Comparison of ENCODE assay signal across 24 cellular contexts in the genomic region with DNA sequence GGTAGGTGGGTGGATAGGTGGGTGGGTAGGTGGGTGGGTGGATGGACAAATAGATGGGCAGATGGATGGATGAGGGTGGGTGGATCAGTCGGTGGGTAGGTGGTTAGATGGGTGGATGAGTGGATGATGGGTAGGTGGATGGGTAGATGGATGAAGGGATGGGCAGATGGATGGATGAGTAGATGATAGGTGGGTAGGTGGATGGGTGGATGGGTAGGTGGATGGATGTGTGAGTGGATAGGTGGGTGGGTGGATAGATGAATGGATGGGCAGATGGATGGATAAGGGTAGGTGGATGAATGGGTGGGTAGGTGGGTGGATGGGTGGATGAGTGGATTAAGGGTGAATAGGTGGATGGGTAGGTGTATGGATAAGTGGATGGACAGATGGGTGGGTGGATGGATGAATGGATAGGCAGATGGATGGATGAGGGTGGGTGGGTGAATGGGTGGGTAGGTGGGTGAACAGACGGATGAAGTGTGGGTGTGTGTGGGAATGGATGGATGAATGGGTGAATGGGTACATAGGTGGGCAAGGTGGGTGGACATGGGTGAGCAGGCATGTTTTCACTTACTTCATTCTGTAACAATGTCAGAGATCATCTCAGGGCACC. TPM values are rescaled to one million over a fixed set of nuclear protein-coding genes. Genes with fewer than 3 reads are reported as not detected.
DNase-seq lines count a peak whose midpoint lies in the region; ATAC-seq, FAIRE-seq and TF ChIP-seq lines count a peak whose summit lies in the region.
"Had no signal": no experiment of that assay in that cellular context is flagged by ENCODE, and none has a peak within 500 bp of the region (broad histone marks: within the 10 kb centered on the region; RNA-seq: fewer than 3 reads in every experiment).

No MANE protein-coding gene starts in this region.

- peaks cover 5% of the 10 kb centered on the region; the same call in 1 of the 3 replicates for H3K36me3 ChIP-seq in K562 (ENCODE audit: control insufficient read depth, insufficient read depth, low read length)

- FAIRE-seq in K562 (lab: Jason Lieb, UNC) = no peak
- FAIRE-seq: astrocyte had no signal

- no peaks in the 10 kb centered on the region for H3K9me3 Mint-ChIP-seq in activated CD8-positive, alpha-beta T cell treated with anti-CD3 and anti-CD28 coated beads, Interleukin-2, amount 10 ng/mL, durations not matched to agents 7 days and 5 days (ENCODE audit: insufficient read depth)
- H3K9me3 Mint-ChIP-seq in activated CD8-positive, alpha-beta T cell treated with anti-CD3 and anti-CD28 coated beads for 36 hours = no peaks in the 10 kb centered on the region
- H3K9me3 Mint-ChIP-seq in IgD-negative memory B cell = no peaks in the 10 kb centered on the region
- peaks cover 7% of the 10 kb centered on the region for H3K9me3 Mint-ChIP-seq in type B pancreatic cell
- H3K9me3 Mint-ChIP-seq: activated T-cell treated with anti-CD3 and anti-CD28 coated beads, Interleukin-2, amount 50 U/mL, for 72 hours; naive B cell had no signal

- no TSS peak for BruUV-seq in K562 (replicated peaks; lab: Mats Ljungman, UMichigan)

- TF ChIP-seq RAD21 in K562 (CRISPR knock-in tag; conservative IDR thresholded peaks at IDR 0.05 in 1 of 2, IDR thresholded peaks at IDR 0.05 in 1 of 2) = no peak

- no peak overlapping the region for H3K4me2 ChIP-seq in K562 (ENCODE audit: insufficient read depth, low read length)
- H3K4me2 ChIP-seq: SK-N-SH had no signal

- peaks cover 8 to 57% of the 10 kb centered on the region in 2 experiments; a peak in 4 of 5 replicates for H3K4me1 ChIP-seq in K562 (replicated peaks in 1 of 2; ENCODE audit: control insufficient read depth in 2 of 2, insufficient read depth in 2 of 2, low read length in 2 of 2)

- TF ChIP-seq POLR2A in K562 (conservative IDR thresholded peaks at IDR 0.05) = no peak

- peak overlapping the region; percentile 91 for H3K27ac Mint-ChIP-seq in activated CD8-positive, alpha-beta T cell treated with anti-CD3 and anti-CD28 coated beads, Interleukin-2, amount 10 ng/mL, durations not matched to agents 7 days and 5 days
- no peak overlapping the region for H3K27ac Mint-ChIP-seq in activated CD8-positive, alpha-beta T cell treated with anti-CD3 and anti-CD28 coated beads for 36 hours
- H3K27ac Mint-ChIP-seq in IgD-negative memory B cell (peak overlapping the region in 1 of 3 donors; percentile 72), type B pancreatic cell (no peak overlapping the region)
- H3K27ac Mint-ChIP-seq: activated T-cell treated with anti-CD3 and anti-CD28 coated beads, Interleukin-2, amount 50 U/mL, for 72 hours had no signal

- H3K9ac ChIP-seq in K562 (ENCODE audit: insufficient read depth in 1 of 2, low read depth in 2 of 2, low read length in 2 of 2) = no peak overlapping the region
- H3K9ac ChIP-seq: SK-N-SH had no signal

- in situ Hi-C loops in K562 (cut with MboI) = no loop called here

- no peak for TF ChIP-seq EP300 in K562 (IDR thresholded peaks at IDR 0.05; ENCODE audit: low read length)

- H3K27me3 Mint-ChIP-seq in activated CD8-positive, alpha-beta T cell treated with anti-CD3 and anti-CD28 coated beads, Interleukin-2, amount 10 ng/mL, durations not matched to agents 7 days and 5 days (ENCODE audit: low read depth) = peaks cover 5% of the 10 kb centered on the region
- no peaks in the 10 kb centered on the region for H3K27me3 Mint-ChIP-seq in activated CD8-positive, alpha-beta T cell treated with anti-CD3 and anti-CD28 coated beads for 36 hours
- H3K27me3 Mint-ChIP-seq in IgD-negative memory B cell = peaks cover 2% of the 10 kb centered on the region
- H3K27me3 Mint-ChIP-seq in type B pancreatic cell = no peaks in the 10 kb centered on the region
- H3K27me3 Mint-ChIP-seq: naive B cell had no signal

- H4K20me1 ChIP-seq in K562 (replicated peaks; ENCODE audit: control insufficient read depth, insufficient read depth, low read length) = no peaks in the 10 kb centered on the region; the same call in 1 of the 2 replicates

- no peak for DNase-seq in activated CD8-positive, alpha-beta T cell treated with anti-CD3 and anti-CD28 coated beads, Interleukin-2, amount 10 ng/mL, durations not matched to agents 7 days and 5 days
- DNase-seq in activated CD8-positive, alpha-beta T cell treated with anti-CD3 and anti-CD28 coated beads for 36 hours = no peak
- DNase-seq in K562 (ENCODE audit: extremely low read depth in 1 of 4, low spot score in 3 of 4) = no peak
- DNase-seq in type B pancreatic cell (ENCODE audit: extremely low spot score, unreplicated experiment) = no peak
- DNase-seq in effector CD8-positive, alpha-beta T cell (lab: John Stamatoyannopoulos, UW) = no peak
- DNase-seq in T1000 (lab: John Stamatoyannopoulos, UW) = no peak
- DNase-seq: activated naive CD4-positive, alpha-beta T cell treated with anti-CD3 and anti-CD28 coated beads, Interleukin-2, amount 50 U/mL, for 16 hours; dermis blood vessel endothelial cell; DMS53; islet precursor cell; Karpas-422; MV-4-11; naive B cell; NCI-H146; NCI-H446; SK-N-SH; stimulated activated naive CD4-positive, alpha-beta T cell treated with Interleukin-2 at 50 U/mL for 16 hours; testis had no signal

- 40% methylated on average over 2 of the region's 2 CpGs for WGBS in K562 (ENCODE audit: insufficient coverage, low coverage, missing lambda C conversion rate)

- H3K4me3 ChIP-seq in K562 = no peak overlapping the region
- H3K4me3 ChIP-seq: testis had no signal

- H3K9me3 ChIP-seq in K562 (replicated peaks; ENCODE audit: control insufficient read depth, insufficient read depth, low read depth, low read length) = no peaks in the 10 kb centered on the region
- H3K9me3 ChIP-seq: SK-N-SH, testis had no signal

- no peaks in the 10 kb centered on the region for H3K9me1 ChIP-seq in K562 (ENCODE audit: control insufficient read depth, insufficient read depth, low read length)

- POLR2A ChIA-PET in activated CD8-positive, alpha-beta T cell treated with anti-CD3 and anti-CD28 coated beads, Interleukin-2, amount 10 ng/mL, durations not matched to agents 7 days and 5 days (lab: Charles Lee) = interaction anchor here (1.3 to 2.6 kb wide), 2 partner anchors 8 to 9 kb away, joined by 3 to 10 read pairs; no protein-coding TSS in a partner anchor
- POLR2A ChIA-PET in activated CD8-positive, alpha-beta T cell treated with anti-CD3 and anti-CD28 coated beads for 36 hours (lab: Charles Lee) = interaction anchor here (2.1 kb wide), 1 partner anchor 8 kb away, joined by 22 read pairs; no protein-coding TSS in a partner anchor
- POLR2A ChIA-PET in K562 (lab: Yijun Ruan, JAX) = no interaction called here

- peaks cover 3% of the 10 kb centered on the region for H3K36me3 Mint-ChIP-seq in activated CD8-positive, alpha-beta T cell treated with anti-CD3 and anti-CD28 coated beads, Interleukin-2, amount 10 ng/mL, durations not matched to agents 7 days and 5 days (ENCODE audit: low read depth)
- no peaks in the 10 kb centered on the region for H3K36me3 Mint-ChIP-seq in activated CD8-positive, alpha-beta T cell treated with anti-CD3 and anti-CD28 coated beads for 36 hours (ENCODE audit: low read depth)
- no peaks in the 10 kb centered on the region for H3K36me3 Mint-ChIP-seq in IgD-negative memory B cell
- H3K36me3 Mint-ChIP-seq in type B pancreatic cell = no peaks in the 10 kb centered on the region
- H3K36me3 Mint-ChIP-seq: naive B cell had no signal

- H3K4me3 Mint-ChIP-seq in activated CD8-positive, alpha-beta T cell treated with anti-CD3 and anti-CD28 coated beads, Interleukin-2, amount 10 ng/mL, durations not matched to agents 7 days and 5 days = no peak overlapping the region
- no peak overlapping the region for H3K4me3 Mint-ChIP-seq in activated CD8-positive, alpha-beta T cell treated with anti-CD3 and anti-CD28 coated beads for 36 hours
- H3K4me3 Mint-ChIP-seq in IgD-negative memory B cell = peak overlapping the region in 3 of 4 donors; percentile 9 to 68 (median 40)
- H3K4me3 Mint-ChIP-seq in type B pancreatic cell = peak overlapping the region; percentile 39

- no peak overlapping the region for H2AFZ ChIP-seq in K562 (ENCODE audit: low read depth, low read length)

- peaks cover 14% of the 10 kb centered on the region for H3K79me2 ChIP-seq in K562 (ENCODE audit: control insufficient read depth, insufficient read depth, low read length)

- ATAC-seq in activated CD8-positive, alpha-beta T cell treated with anti-CD3 and anti-CD28 coated beads, Interleukin-2, amount 10 ng/mL, durations not matched to agents 7 days and 5 days = no peak
- no peak for ATAC-seq in activated CD8-positive, alpha-beta T cell treated with anti-CD3 and anti-CD28 coated beads for 36 hours
- ATAC-seq in K562 (no peak), HG02885 (IDR thresholded peaks at IDR 0.05; ENCODE audit: poor library complexity, unreplicated experiment) (no peak)
- ATAC-seq: activated T-cell treated with anti-CD3 and anti-CD28 coated beads, Interleukin-2, amount 50 U/mL, for 72 hours; HCT116; left ventricle myocardium superior had no signal

- CTCF ChIA-PET in activated CD8-positive, alpha-beta T cell treated with anti-CD3 and anti-CD28 coated beads, Interleukin-2, amount 10 ng/mL, durations not matched to agents 7 days and 5 days (lab: Charles Lee) = no interaction called here
- CTCF ChIA-PET in activated CD8-positive, alpha-beta T cell treated with anti-CD3 and anti-CD28 coated beads for 36 hours (lab: Charles Lee) = interaction anchor here (1.2 to 2.9 kb wide), 2 partner anchors 8 to 21 kb away, joined by 4 to 14 read pairs; no protein-coding TSS in a partner anchor
- CTCF ChIA-PET in K562 (lab: Yijun Ruan, JAX; ENCODE audit: low intra/inter-chr PET ratio) = no interaction called here

- intact Hi-C loops in activated CD8-positive, alpha-beta T cell treated with anti-CD3 and anti-CD28 coated beads for 36 hours (cut with micrococcal nuclease) = no loop called here
- intact Hi-C loops in K562 (cut with micrococcal nuclease) = no loop called here

- TF ChIP-seq CTCF in activated CD8-positive, alpha-beta T cell treated with anti-CD3 and anti-CD28 coated beads for 36 hours (IDR thresholded peaks at IDR 0.05) = no peak
- TF ChIP-seq CTCF in K562 (IDR thresholded peaks at IDR 0.05 in 2 of 3, conservative IDR thresholded peaks at IDR 0.05 in 1 of 3; ENCODE audit: insufficient read depth in 2 of 3, low read depth in 1 of 3, low read length in 3 of 3) = no peak
- TF ChIP-seq CTCF in type B pancreatic cell (conservative IDR thresholded peaks at IDR 0.05) = no peak

- H3K27me3 ChIP-seq in K562 (ENCODE audit: control insufficient read depth in 2 of 2, insufficient read depth in 2 of 2, low read length in 2 of 2) = no peaks in the 10 kb centered on the region
- H3K27me3 ChIP-seq: testis had no signal

- H3K27ac ChIP-seq in K562 (ENCODE audit: extremely low read depth, low read depth, low read length) = no peak overlapping the region
- H3K27ac ChIP-seq: testis had no signal

- H3K4me1 Mint-ChIP-seq in activated CD8-positive, alpha-beta T cell treated with anti-CD3 and anti-CD28 coated beads, Interleukin-2, amount 10 ng/mL, durations not matched to agents 7 days and 5 days (ENCODE audit: low read depth) = peaks cover 52% of the 10 kb centered on the region
- peaks cover 36% of the 10 kb centered on the region for H3K4me1 Mint-ChIP-seq in activated CD8-positive, alpha-beta T cell treated with anti-CD3 and anti-CD28 coated beads for 36 hours (ENCODE audit: low read depth)
- H3K4me1 Mint-ChIP-seq in IgD-negative memory B cell (peaks cover 21 to 33% (median 22%) of the 10 kb centered on the region in 3 donors), type B pancreatic cell (ENCODE audit: unreplicated experiment) (peaks cover 32% of the 10 kb centered on the region)

RNA-seq across cellular contexts. Expression of gene INF2, which starts 3.3 kb away (rescaled TPM):
- 100 to 1,000 TPM; 155 to 159 TPM for total RNA-seq in activated CD8-positive, alpha-beta T cell treated with anti-CD3 and anti-CD28 coated beads, Interleukin-2, amount 10 ng/mL, durations not matched to agents 7 days and 5 days
- 10 to 100 TPM; 61.5 to 65.0 TPM for total RNA-seq in activated CD8-positive, alpha-beta T cell treated with anti-CD3 and anti-CD28 coated beads for 36 hours
- polyA plus RNA-seq in IgD-negative memory B cell (10.8 TPM), K562 (2011; rRNA removed) (8.3 and 13.8 TPM in 2 replicates), K562 (2014; fragmentation: Illumina TruSeq; extraction: Trizol) (7.2 and 12.4 TPM in 2 replicates), K562 (2014; fragmentation: Nextera tagmentation; extraction: Ambion mirVana) (1 to 10 TPM in 1 of 2 experiments, under 1 TPM in 1; 0.56 to 1.4 TPM), K562 (2014; rRNA removed) (26.2 and 28.2 TPM in 2 replicates)
- total RNA-seq in K562 (2011; cell fraction: chromatin; rRNA removed; ENCODE audit: low replicate concordance) = 30.6 and 91.0 TPM in 2 replicates
- 44.5 and 47.5 TPM in 2 replicates for total RNA-seq in K562 (2011; cell fraction: nucleolus; rRNA removed)
- total RNA-seq in K562 (2011; cell fraction: nucleoplasm; rRNA removed) = 33.6 and 37.9 TPM in 2 replicates
- total RNA-seq in K562 (2014; rRNA removed) (24.9 and 28.8 TPM in 2 replicates), K562 (2014; rRNA removed; fragmentation: Illumina TruSeq; extraction: Trizol) (2.8 and 4.4 TPM in 2 replicates), K562 (2015; rRNA removed; fragmentation: Illumina TruSeq; extraction: Trizol) (7.8 and 8.7 TPM in 2 replicates), K562 (2021) (30.7 and 31.3 TPM in 2 replicates), type B pancreatic cell (ENCODE audit: low replicate concordance) (45.6 and 78.9 TPM in 2 replicates)
- polyA plus RNA-seq in K562 (2011; cell fraction: cytosol; rRNA removed) = 13.6 and 29.1 TPM in 2 replicates
- polyA plus RNA-seq in K562 (2011; cell fraction: nucleus; rRNA removed) = 35.1 and 63.6 TPM in 2 replicates
- 15.0 and 19.9 TPM in 2 replicates for polyA plus RNA-seq in K562 (2012)
- 3.5 and 6.1 TPM in 2 replicates for polyA minus RNA-seq in K562 (2011; rRNA and poly(A)+ RNA removed)
- polyA minus RNA-seq in K562 (2011; cell fraction: cytosol; rRNA and poly(A)+ RNA removed) = 8.0 and 13.7 TPM in 2 replicates
- polyA minus RNA-seq in K562 (2011; cell fraction: nucleus; rRNA and poly(A)+ RNA removed) = 9.4 and 12.0 TPM in 2 replicates

RNA-seq across cellular contexts. Expression of gene ADSS1, which starts 37.9 kb away (rescaled TPM):
- 1 to 10 TPM; 1.8 TPM for total RNA-seq in activated CD8-positive, alpha-beta T cell treated with anti-CD3 and anti-CD28 coated beads, Interleukin-2, amount 10 ng/mL, durations not matched to agents 7 days and 5 days
- 1 to 10 TPM; 2.7 to 3.0 TPM for total RNA-seq in activated CD8-positive, alpha-beta T cell treated with anti-CD3 and anti-CD28 coated beads for 36 hours
- polyA plus RNA-seq in IgD-negative memory B cell (not detected), K562 (2011; rRNA removed) (4.2 and 5.2 TPM in 2 replicates), K562 (2014; fragmentation: Illumina TruSeq; extraction: Trizol) (3.9 and 4.3 TPM in 2 replicates), K562 (2014; fragmentation: Nextera tagmentation; extraction: Ambion mirVana) (under 1 TPM; 0.53 to 0.74 TPM), K562 (2014; rRNA removed) (3.6 and 5.3 TPM in 2 replicates)
- total RNA-seq in K562 (2011; cell fraction: chromatin; rRNA removed; ENCODE audit: low replicate concordance) = 17.1 and 35.0 TPM in 2 replicates
- total RNA-seq in K562 (2011; cell fraction: nucleolus; rRNA removed) = 12.5 and 17.5 TPM in 2 replicates
- total RNA-seq in K562 (2011; cell fraction: nucleoplasm; rRNA removed) = 16.8 and 20.0 TPM in 2 replicates
- total RNA-seq in K562 (2014; rRNA removed) (4.4 and 5.9 TPM in 2 replicates), K562 (2014; rRNA removed; fragmentation: Illumina TruSeq; extraction: Trizol) (2.0 and 2.2 TPM in 2 replicates), K562 (2015; rRNA removed; fragmentation: Illumina TruSeq; extraction: Trizol) (3.5 and 3.6 TPM in 2 replicates), K562 (2021) (4.2 and 4.9 TPM in 2 replicates), type B pancreatic cell (ENCODE audit: low replicate concordance) (3.2 and 6.9 TPM in 2 replicates)
- polyA plus RNA-seq in K562 (2011; cell fraction: cytosol; rRNA removed) = 2.7 and 4.0 TPM in 2 replicates
- 39.1 and 54.9 TPM in 2 replicates for polyA plus RNA-seq in K562 (2011; cell fraction: nucleus; rRNA removed)
- polyA plus RNA-seq in K562 (2012) = 6.0 and 16.4 TPM in 2 replicates
- polyA minus RNA-seq in K562 (2011; rRNA and poly(A)+ RNA removed) = 2.6 and 2.7 TPM in 2 replicates
- polyA minus RNA-seq in K562 (2011; cell fraction: cytosol; rRNA and poly(A)+ RNA removed) = 1.3 and 1.6 TPM in 2 replicates
- 6.4 and 9.8 TPM in 2 replicates for polyA minus RNA-seq in K562 (2011; cell fraction: nucleus; rRNA and poly(A)+ RNA removed)

Comparison
In these comparisons a context has a peak if more than half of its experiments do, and no peak if none do; other contexts are left out.
1. H3K4me3 Mint-ChIP-seq: peak in IgD-negative memory B cell (3 of 4) and type B pancreatic cell (single experiment); none in activated CD8-positive, alpha-beta T cell treated with anti-CD3 and anti-CD28 coated beads, Interleukin-2, amount 10 ng/mL, durations not matched to agents 7 days and 5 days (single experiment) and activated CD8-positive, alpha-beta T cell treated with anti-CD3 and anti-CD28 coated beads for 36 hours (single experiment).